In the genomic region with DNA sequence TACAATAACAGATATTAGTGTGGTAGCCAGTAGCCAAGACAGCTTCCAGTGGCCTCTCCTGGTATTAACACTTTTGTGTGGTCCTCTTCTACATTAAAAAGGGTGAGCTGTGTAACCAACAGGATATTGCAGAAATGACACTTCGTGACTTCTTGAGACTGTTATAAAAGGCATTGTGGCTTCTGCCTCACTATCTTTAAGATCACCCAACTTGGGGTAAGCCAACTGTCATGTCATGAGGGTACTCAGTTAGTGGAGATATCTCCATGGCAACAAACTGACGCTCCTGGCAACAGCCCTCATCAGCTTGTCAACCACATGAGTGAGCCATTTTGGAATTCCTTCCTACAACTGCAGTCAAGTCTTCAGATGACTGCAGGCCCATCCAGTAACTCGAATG, we compare ENCODE assay signal across 18 cellular contexts.
"Had no signal": no experiment of that assay in that cellular context is flagged by ENCODE, and none has a peak within 500 bp of the region (broad histone marks: within the 10 kb centered on the region; RNA-seq: fewer than 3 reads in every experiment).

No MANE protein-coding gene starts in this region.

- H3K9me3 ChIP-seq: thoracic aorta had no signal

- FAIRE-seq: bronchial epithelial cell, islet of Langerhans, small intestine, urothelium cell line had no signal

- H3K27me3 ChIP-seq: stomach had no signal

- H3K36me3 ChIP-seq: stomach, thoracic aorta had no signal

- H3K27ac ChIP-seq: stomach, thoracic aorta had no signal

- H3K4me3 ChIP-seq: mucosa of descending colon, stomach, thoracic aorta had no signal

- DNase-seq: activated B cell treated with CpG ODN at 0.5 μM for 24 hours; activated CD4-positive, alpha-beta T cell treated with anti-CD3 and anti-CD28 coated beads, Interleukin-2, amount 10 ng/mL, durations not matched to agents 24 days and 14 days; activated gamma-delta T cell treated with Interleukin-2 at 50 U/mL for 16 hours; activated T-cell treated with anti-CD3 and anti-CD28 coated beads, Interleukin-2, amount 50 U/mL, for 4 hours; aorta; endodermal cell; head of caudate nucleus; mammary epithelial cell; mucosa of descending colon; occipital lobe; right cardiac atrium; small intestine; stomach had no signal

- H3K4me1 ChIP-seq: stomach had no signal

- ATAC-seq: activated T-cell treated with anti-CD3 and anti-CD28 coated beads, Interleukin-2, amount 50 U/mL, for 4 hours; esophagus mucosa; mucosa of descending colon; right cardiac atrium had no signal
